Comparison of ENCODE assay signal across 21 cellular contexts in the genomic region with DNA sequence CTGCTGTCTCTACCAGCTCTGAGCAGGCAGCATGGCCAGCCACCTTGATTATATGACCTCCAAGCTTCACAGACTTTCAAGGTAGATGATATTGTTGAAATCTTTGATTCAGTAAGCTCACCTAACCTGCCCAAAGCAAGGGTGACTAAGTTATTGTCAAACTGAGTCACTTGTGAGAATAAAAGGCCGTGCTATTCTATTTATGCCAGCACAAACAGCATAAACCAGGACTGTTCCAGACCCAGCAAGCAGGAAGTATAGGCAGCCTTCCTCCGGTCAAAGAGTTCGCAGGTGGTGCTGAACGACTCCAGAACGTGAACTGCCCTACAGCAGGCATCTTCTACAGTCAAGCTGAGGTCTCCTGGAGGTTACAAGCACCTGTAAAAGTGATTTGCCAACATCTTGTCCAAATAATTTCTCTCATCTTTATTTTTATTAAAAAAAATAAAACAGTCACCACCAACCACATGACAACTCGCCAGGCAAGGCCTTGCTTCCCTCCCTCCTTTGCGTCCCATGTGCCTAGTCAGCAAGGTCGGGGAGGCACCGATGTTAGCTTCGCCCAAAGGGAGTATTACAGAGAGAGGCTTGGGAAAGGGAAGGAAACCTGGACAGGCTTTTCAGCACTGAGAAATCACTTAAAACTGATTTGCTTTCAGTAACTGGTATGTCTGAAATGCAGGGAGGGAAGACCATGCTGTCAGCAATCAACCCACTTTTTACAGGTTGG. TPM values are rescaled to one million over a fixed set of nuclear protein-coding genes. Genes with fewer than 3 reads are reported as not detected.
DNase-seq lines count a peak whose midpoint lies in the region; ATAC-seq, FAIRE-seq and TF ChIP-seq lines count a peak whose summit lies in the region.
"Had no signal": no experiment of that assay in that cellular context is flagged by ENCODE, and none has a peak within 500 bp of the region (broad histone marks: within the 10 kb centered on the region; RNA-seq: fewer than 3 reads in every experiment).

No MANE protein-coding gene starts in this region.

- no peaks in the 10 kb centered on the region for H3K9me3 Mint-ChIP-seq in CD4-positive, alpha-beta T cell
- H3K9me3 Mint-ChIP-seq: activated naive CD8-positive, alpha-beta T cell treated with anti-CD3 and anti-CD28 coated beads, Interleukin-2, amount 10 ng/mL, durations not matched to agents 7 days and 5 days; IgD-negative memory B cell; stimulated activated naive CD8-positive, alpha-beta T cell treated with anti-CD3 and anti-CD28 coated beads, Interleukin-15, amount 100 ng/mL, for 72 hours had no signal

- H3K79me2 ChIP-seq in keratinocyte (ENCODE audit: control insufficient read depth, insufficient read depth, low read length): no peaks in the 10 kb centered on the region

- WGBS in spleen, 5 donors: 79 to 89% (median 81%) methylated on average over 10 of the region's 10 CpGs

- H3K9me3 ChIP-seq in keratinocyte (ENCODE audit: control insufficient read depth, low read depth, low read length) (no peaks in the 10 kb centered on the region), spleen (no peaks in the 10 kb centered on the region)
- no peaks in the 10 kb centered on the region for H3K9me3 ChIP-seq in CD4-positive, alpha-beta T cell (ENCODE audit: control insufficient read depth, low read length)
- H3K9me3 ChIP-seq: transverse colon had no signal

- no peak overlapping the region for H3K4me3 ChIP-seq in bronchial epithelial cell (ENCODE audit: low read depth, low read length)
- H3K4me3 ChIP-seq in keratinocyte (ENCODE audit: control insufficient read depth in 2 of 3, extremely low read depth in 1 of 3, insufficient read depth in 2 of 3, low read depth in 1 of 3, low read length in 3 of 3): no peak overlapping the region
- H3K4me3 ChIP-seq in spleen: no peak overlapping the region
- H3K4me3 ChIP-seq: transverse colon had no signal

- no peak overlapping the region for H2AFZ ChIP-seq in keratinocyte (ENCODE audit: control insufficient read depth, low read length)

- H3K36me3 Mint-ChIP-seq in CD4-positive, alpha-beta T cell (ENCODE audit: low read depth): peaks cover 56% of the 10 kb centered on the region

- CTCF ChIA-PET in CD4-positive, alpha-beta T cell (lab: Charles Lee): interaction anchor here (0.6 kb wide), 1 partner anchor 11 kb away, joined by 8 read pairs; no protein-coding TSS in a partner anchor

- TF ChIP-seq CTCF in bronchial epithelial cell (IDR thresholded peaks at IDR 0.05; ENCODE audit: insufficient read depth, low read length, severe bottlenecking): no peak
- TF ChIP-seq CTCF in keratinocyte (optimal IDR thresholded peaks at IDR 0.05 in 1 of 3, IDR thresholded peaks at IDR 0.05 in 1 of 3, conservative IDR thresholded peaks at IDR 0.05 in 1 of 3; ENCODE audit: extremely low read depth in 1 of 3, insufficient read depth in 2 of 3, low read length in 3 of 3): no peak
- TF ChIP-seq CTCF in spleen (IDR thresholded peaks at IDR 0.05 in 8 of 11, conservative IDR thresholded peaks at IDR 0.05 in 3 of 11): no peak
- no peak for TF ChIP-seq CTCF in CD4-positive, alpha-beta T cell (IDR thresholded peaks at IDR 0.05)

- dilution Hi-C loops in keratinocyte (cut with MboI; ENCODE audit: extremely low pct_ligation_motif_present, low sequenced_read_pairs): no loop called here

- H3K4me1 Mint-ChIP-seq in CD4-positive, alpha-beta T cell (ENCODE audit: low read depth): peaks cover 11% of the 10 kb centered on the region

- FAIRE-seq in bronchial epithelial cell (lab: Jason Lieb, UNC) (no peak), keratinocyte (lab: Jason Lieb, UNC) (peak; percentile 95)
- FAIRE-seq: astrocyte had no signal

- H3K36me3 ChIP-seq in bronchial epithelial cell (ENCODE audit: control insufficient read depth, insufficient read depth, low read length) (peaks cover 6% of the 10 kb centered on the region), keratinocyte (ENCODE audit: control insufficient read depth in 2 of 2, extremely low read depth in 1 of 2, insufficient read depth in 2 of 2, low read length in 2 of 2) (peaks cover 8 to 11% of the 10 kb centered on the region in 2 experiments), spleen (peaks cover 9 to 68% (median 45%) of the 10 kb centered on the region in 6 donors)

- no peak overlapping the region for H3K4me3 Mint-ChIP-seq in CD4-positive, alpha-beta T cell
- H3K4me3 Mint-ChIP-seq: activated CD4-positive, alpha-beta T cell treated with anti-CD3 and anti-CD28 coated beads, Interleukin-2, amount 10 ng/mL, durations not matched to agents 7 days and 5 days; activated naive CD8-positive, alpha-beta T cell treated with anti-CD3 and anti-CD28 coated beads, Interleukin-2, amount 10 ng/mL, durations not matched to agents 7 days and 5 days; CD4-positive, CD25-positive, alpha-beta regulatory T cell; IgD-negative memory B cell; stimulated activated naive CD8-positive, alpha-beta T cell treated with anti-CD3 and anti-CD28 coated beads, Interleukin-15, amount 100 ng/mL, for 72 hours had no signal

- peak; percentile 5 for DNase-seq in activated CD4-positive, CD25-positive, alpha-beta regulatory T cell treated with anti-CD3 and anti-CD28 coated beads, Interleukin-2, amount 50 U/mL, for 72 hours
- DNase-seq in bronchial epithelial cell (ENCODE audit: low read depth) (peak; percentile 92), keratinocyte (ENCODE audit: low read depth, low spot score) (no peak), spleen (peak; percentile 50)
- no peak for DNase-seq in activated CD4-positive, alpha-beta T cell treated with anti-CD3 and anti-CD28 coated beads for 48 hours
- DNase-seq in CD4-positive, alpha-beta T cell: no peak
- DNase-seq: activated CD4-positive, alpha-beta T cell treated with anti-CD3 and anti-CD28 coated beads, Interleukin-2, amount 10 ng/mL, durations not matched to agents 7 days and 5 days; CD4-positive, CD25-positive, alpha-beta regulatory T cell; mesenchymal stem cell; NCI-H1105; NCI-H2029 treated with DMSO at 0.1 percent for 48 hours; NCI-H774; occipital lobe; stimulated activated naive CD8-positive, alpha-beta T cell treated with anti-CD3 and anti-CD28 coated beads, Interleukin-15, amount 100 ng/mL, for 72 hours; transverse colon had no signal

- no peak overlapping the region for H3K27ac Mint-ChIP-seq in CD4-positive, alpha-beta T cell
- H3K27ac Mint-ChIP-seq: activated CD4-positive, alpha-beta T cell treated with anti-CD3 and anti-CD28 coated beads, Interleukin-2, amount 10 ng/mL, durations not matched to agents 7 days and 5 days; activated naive CD8-positive, alpha-beta T cell treated with anti-CD3 and anti-CD28 coated beads, Interleukin-2, amount 10 ng/mL, durations not matched to agents 7 days and 5 days; IgD-negative memory B cell; stimulated activated naive CD8-positive, alpha-beta T cell treated with anti-CD3 and anti-CD28 coated beads, Interleukin-15, amount 100 ng/mL, for 72 hours had no signal

- H3K4me2 ChIP-seq in keratinocyte (ENCODE audit: control insufficient read depth, extremely low read depth, insufficient read depth, low read depth, low read length): peak overlapping the region; percentile 25

- intact Hi-C loops in spleen (cut with DNase I; ENCODE audit: low total_unique reads): no loop called here
- intact Hi-C loops in CD4-positive, alpha-beta T cell (cut with DNase I, micrococcal nuclease): no loop called here

- H3K9ac ChIP-seq in keratinocyte (ENCODE audit: control insufficient read depth, extremely low read depth, insufficient read depth, low read length): no peak overlapping the region

- no peaks in the 10 kb centered on the region for H4K20me1 ChIP-seq in keratinocyte (ENCODE audit: control insufficient read depth, extremely low read depth, insufficient read depth, low read length)

- POLR2A ChIA-PET in CD4-positive, alpha-beta T cell (lab: Charles Lee): interaction anchor here (1.5 kb wide), 1 partner anchor 10 kb away, joined by 3 read pairs; no protein-coding TSS in a partner anchor

- H3K27ac ChIP-seq in keratinocyte (ENCODE audit: control insufficient read depth, insufficient read depth, low read length) (peak overlapping the region; percentile 48), spleen (no peak overlapping the region)
- no peak overlapping the region for H3K27ac ChIP-seq in CD4-positive, alpha-beta T cell (ENCODE audit: low read depth, low read length)
- H3K27ac ChIP-seq: 22Rv1, transverse colon had no signal

- H3K4me1 ChIP-seq in keratinocyte (ENCODE audit: control insufficient read depth, extremely low read depth, insufficient read depth, low read length): peaks cover 40% of the 10 kb centered on the region
- H3K4me1 ChIP-seq in spleen: peaks cover 0 to 17% (median 10%) of the 10 kb centered on the region in 6 donors

- H3K27me3 Mint-ChIP-seq in CD4-positive, alpha-beta T cell: no peaks in the 10 kb centered on the region
- H3K27me3 Mint-ChIP-seq: activated CD4-positive, alpha-beta T cell treated with anti-CD3 and anti-CD28 coated beads, Interleukin-2, amount 10 ng/mL, durations not matched to agents 7 days and 5 days; activated naive CD8-positive, alpha-beta T cell treated with anti-CD3 and anti-CD28 coated beads, Interleukin-2, amount 10 ng/mL, durations not matched to agents 7 days and 5 days; CD4-positive, CD25-positive, alpha-beta regulatory T cell; IgD-negative memory B cell; stimulated activated naive CD8-positive, alpha-beta T cell treated with anti-CD3 and anti-CD28 coated beads, Interleukin-15, amount 100 ng/mL, for 72 hours had no signal

- ATAC-seq in activated CD4-positive, CD25-positive, alpha-beta regulatory T cell treated with anti-CD3 and anti-CD28 coated beads, Interleukin-2, amount 50 U/mL, for 24 hours: no peak
- no peak for ATAC-seq in CD4-positive, alpha-beta T cell (ENCODE audit: poor library complexity)
- no peak for ATAC-seq in HG03354 (IDR thresholded peaks at IDR 0.05; ENCODE audit: poor library complexity, severe bottlenecking, unreplicated experiment)
- ATAC-seq: stimulated activated naive CD8-positive, alpha-beta T cell treated with anti-CD3 and anti-CD28 coated beads, Interleukin-15, amount 100 ng/mL, for 72 hours had no signal

- H3K9me1 ChIP-seq in keratinocyte (ENCODE audit: control insufficient read depth, extremely low read depth, insufficient read depth, low read length): no peaks in the 10 kb centered on the region

- H3K27me3 ChIP-seq in bronchial epithelial cell (ENCODE audit: control insufficient read depth, insufficient read depth, low read length) (no peaks in the 10 kb centered on the region), keratinocyte (ENCODE audit: control insufficient read depth, extremely low read depth, insufficient read depth, low read length) (no peaks in the 10 kb centered on the region), spleen (replicated peaks in 1 of 7) (no peaks in the 10 kb centered on the region)
- no peaks in the 10 kb centered on the region for H3K27me3 ChIP-seq in CD4-positive, alpha-beta T cell (ENCODE audit: control insufficient read depth, insufficient read depth, low read length)
- H3K27me3 ChIP-seq: transverse colon had no signal

- no peak for TF ChIP-seq POLR2A in spleen (IDR thresholded peaks at IDR 0.05)

RNA-seq across cellular contexts. Expression of gene ARL2BP, which starts 10.8 kb away (rescaled TPM):
- total RNA-seq in bronchial epithelial cell: 63.8 and 71.3 TPM in 2 replicates
- 55.2 to 107 TPM (median 98.0 TPM) in 3 replicates for polyA plus RNA-seq in keratinocyte
- polyA plus RNA-seq in keratinocyte (2011; ENCODE audit: low read depth): 37.9 TPM
- 80.7 and 116 TPM in 2 replicates for polyA plus RNA-seq in keratinocyte (2011; cell fraction: cytosol; rRNA removed)
- 34.7 and 35.5 TPM in 2 replicates for polyA plus RNA-seq in keratinocyte (2011; cell fraction: nucleus; rRNA removed)
- polyA plus RNA-seq in keratinocyte (2012; ENCODE audit: low replicate concordance): 41.8 and 65.4 TPM in 2 replicates
- 42.4 to 71.7 TPM (median 60.0 TPM) in 3 replicates for polyA minus RNA-seq in keratinocyte
- 66.4 TPM for polyA minus RNA-seq in keratinocyte (2011; cell fraction: cytosol; rRNA and poly(A)+ RNA removed)
- polyA minus RNA-seq in keratinocyte (2011; cell fraction: nucleus; rRNA and poly(A)+ RNA removed): 14.6 and 25.1 TPM in 2 replicates
- 10 to 100 TPM; 38.0 to 84.6 (median 62.4) TPM for total RNA-seq in spleen
- 10 to 100 TPM; 30.1 to 65.1 (median 35.7) TPM for polyA plus RNA-seq in spleen
- total RNA-seq in CD4-positive, alpha-beta T cell: 10 to 100 TPM; 32.4 to 35.6 TPM

RNA-seq across cellular contexts. Expression of gene PLLP, which starts 28.6 kb away (rescaled TPM):
- 3.3 and 13.7 TPM in 2 replicates for total RNA-seq in bronchial epithelial cell
- 8.7 to 15.4 TPM (median 13.1 TPM) in 3 replicates for polyA plus RNA-seq in keratinocyte
- 2.0 TPM for polyA plus RNA-seq in keratinocyte (2011; ENCODE audit: low read depth)
- 7.6 and 10.6 TPM in 2 replicates for polyA plus RNA-seq in keratinocyte (2011; cell fraction: cytosol; rRNA removed)
- 5.4 and 8.0 TPM in 2 replicates for polyA plus RNA-seq in keratinocyte (2011; cell fraction: nucleus; rRNA removed)
- polyA plus RNA-seq in keratinocyte (2012; ENCODE audit: low replicate concordance): 5.8 and 10.7 TPM in 2 replicates
- polyA minus RNA-seq in keratinocyte: 8.3 to 14.0 TPM (median 14.0 TPM) in 3 replicates
- 9.0 TPM for polyA minus RNA-seq in keratinocyte (2011; cell fraction: cytosol; rRNA and poly(A)+ RNA removed)
- 2.8 and 7.2 TPM in 2 replicates for polyA minus RNA-seq in keratinocyte (2011; cell fraction: nucleus; rRNA and poly(A)+ RNA removed)
- total RNA-seq in spleen: 10 to 100 TPM in 6 of 7 donors, 1 to 10 TPM in 1; 9.6 to 53.1 (median 29.1) TPM
- 10 to 100 TPM in 1 of 3 donors, 1 to 10 TPM in 2; 4.7 to 19.1 (median 7.0) TPM for polyA plus RNA-seq in spleen
- 1 to 10 TPM; 1.8 to 2.5 TPM for total RNA-seq in CD4-positive, alpha-beta T cell
- total RNA-seq: CD4-positive, CD25-positive, alpha-beta regulatory T cell had no signal

Comparison
In these comparisons a context has a peak if more than half of its experiments do, and no peak if none do; other contexts are left out.
1. DNase-seq: peak in activated CD4-positive, CD25-positive, alpha-beta regulatory T cell treated with anti-CD3 and anti-CD28 coated beads, Interleukin-2, amount 50 U/mL, for 72 hours (single experiment), bronchial epithelial cell (single experiment) and spleen (single experiment); none in keratinocyte (single experiment), activated CD4-positive, alpha-beta T cell treated with anti-CD3 and anti-CD28 coated beads for 48 hours (single experiment) and CD4-positive, alpha-beta T cell (0 of 10).